In the genomic region with DNA sequence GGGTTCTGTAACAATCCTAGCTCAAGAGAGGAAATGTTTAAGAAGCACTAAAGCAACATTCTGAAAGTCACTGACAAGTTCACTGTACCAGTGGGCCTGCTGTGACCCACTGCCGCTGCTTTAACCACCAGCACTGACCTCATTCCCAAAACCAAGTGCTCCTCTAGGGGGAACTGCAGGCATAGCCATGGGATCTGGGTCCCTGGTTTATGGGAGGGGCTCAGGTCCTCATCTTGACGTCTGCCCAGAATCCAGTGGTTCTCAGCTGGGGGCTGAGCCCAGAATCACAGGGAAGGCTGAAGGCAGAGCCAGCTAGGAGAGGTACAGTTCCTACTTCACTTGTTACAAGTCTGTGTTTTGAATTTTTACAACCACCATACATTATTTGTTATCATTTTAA, we compare ENCODE assay signal across 11 cellular contexts. TPM values are rescaled to one million over a fixed set of nuclear protein-coding genes. Genes with fewer than 3 reads are reported as not detected.
A peak's percentile ranks its signal among the peaks of the same experiment; 100 is the strongest.
DNase-seq lines count a peak whose midpoint lies in the region; ATAC-seq and TF ChIP-seq lines count a peak whose summit lies in the region.
"Had no signal": no experiment of that assay in that cellular context is flagged by ENCODE, and none has a peak within 500 bp of the region (broad histone marks: within the 10 kb centered on the region; RNA-seq: fewer than 3 reads in every experiment).

No MANE protein-coding gene starts in this region.

- H3K36me3 ChIP-seq in left ventricle myocardium inferior, result peaks cover 42% of the 10 kb centered on the region

- no peaks in the 10 kb centered on the region for H3K27me3 ChIP-seq in left ventricle myocardium inferior (ENCODE audit: low read depth)

- ATAC-seq in Right ventricle myocardium superior (ENCODE audit: poor library complexity), result peak; percentile 46
- ATAC-seq in GM18870 (IDR thresholded peaks at IDR 0.05; ENCODE audit: unreplicated experiment), result no peak
- ATAC-seq: activated naive CD8-positive, alpha-beta T cell treated with anti-CD3 and anti-CD28 coated beads, Interleukin-2, amount 50 U/mL, for 24 hours; T-helper 17 cell had no signal

- no peak overlapping the region for H3K27ac ChIP-seq in left ventricle myocardium inferior (replicated peaks)

- in situ Hi-C loops in GM13976 (cut with MboI; ENCODE audit: low sequenced_read_pairs, unreplicated experiment), result no loop called here

- intact Hi-C loops in Right ventricle myocardium superior (cut with DNase I), result no loop called here
- intact Hi-C loops in left ventricle myocardium inferior (cut with micrococcal nuclease), result no loop called here

- DNase-seq in Right ventricle myocardium superior (no peak), left ventricle myocardium inferior (no peak), amniotic epithelial cell (ENCODE audit: low read depth) (peak; percentile 9), iPS DF 4.7 (ENCODE audit: extremely low read depth, low spot score) (peak; percentile 41), type B pancreatic cell (ENCODE audit: extremely low spot score, unreplicated experiment) (peak; percentile 39), GM13976 (ENCODE audit: low spot score) (no peak), retina (no peak)
- DNase-seq: activated naive CD8-positive, alpha-beta T cell treated with anti-CD3 and anti-CD28 coated beads, Interleukin-2, amount 50 U/mL, for 24 hours; stimulated activated CD4-positive, alpha-beta T cell treated with anti-CD3 and anti-CD28 coated beads, Interleukin-2, amount 100 ng/mL, for 48 hours; T-helper 17 cell had no signal

- no peaks in the 10 kb centered on the region for H3K4me1 Mint-ChIP-seq in type B pancreatic cell (ENCODE audit: unreplicated experiment)

- H3K27ac Mint-ChIP-seq in type B pancreatic cell, result no peak overlapping the region
- H3K27ac Mint-ChIP-seq: activated naive CD8-positive, alpha-beta T cell treated with anti-CD3 and anti-CD28 coated beads, Interleukin-2, amount 50 U/mL, for 24 hours; T-helper 17 cell had no signal

- no peak overlapping the region for H3K4me3 ChIP-seq in left ventricle myocardium inferior

- no peaks in the 10 kb centered on the region for H3K9me3 ChIP-seq in left ventricle myocardium inferior (replicated peaks)

- H3K4me3 Mint-ChIP-seq in type B pancreatic cell, result no peak overlapping the region
- H3K4me3 Mint-ChIP-seq: activated naive CD8-positive, alpha-beta T cell treated with anti-CD3 and anti-CD28 coated beads, Interleukin-2, amount 50 U/mL, for 24 hours; T-helper 17 cell had no signal

- TF ChIP-seq CTCF in left ventricle myocardium inferior (IDR thresholded peaks at IDR 0.05; ENCODE audit: borderline replicate concordance) (no peak), type B pancreatic cell (conservative IDR thresholded peaks at IDR 0.05) (no peak), GM13976 (IDR thresholded peaks at IDR 0.05; ENCODE audit: borderline replicate concordance, control extremely low read depth, extremely low read depth, insufficient read depth, missing control alignments) (no peak)

- H3K4me1 ChIP-seq in left ventricle myocardium inferior, result peaks cover 10% of the 10 kb centered on the region

- no peaks in the 10 kb centered on the region for H3K27me3 Mint-ChIP-seq in type B pancreatic cell

- H3K9me3 Mint-ChIP-seq in type B pancreatic cell, result no peaks in the 10 kb centered on the region
- H3K9me3 Mint-ChIP-seq: activated naive CD8-positive, alpha-beta T cell treated with anti-CD3 and anti-CD28 coated beads, Interleukin-2, amount 50 U/mL, for 24 hours had no signal

- no peaks in the 10 kb centered on the region for H3K36me3 Mint-ChIP-seq in type B pancreatic cell

RNA-seq across cellular contexts. Expression of gene SLC2A8, which starts 36.1 kb away (rescaled TPM):
- total RNA-seq in Right ventricle myocardium superior, result 16.6 TPM
- 16.1 TPM for total RNA-seq in left ventricle myocardium inferior
- total RNA-seq in type B pancreatic cell (ENCODE audit: low replicate concordance), result 40.2 and 53.1 TPM in 2 replicates

Comparison
In these comparisons a context has a peak if more than half of its experiments do, and no peak if none do; other contexts are left out.
1. DNase-seq: peak in amniotic epithelial cell (single experiment), iPS DF 4.7 (single experiment) and type B pancreatic cell (single experiment); none in Right ventricle myocardium superior (single experiment), left ventricle myocardium inferior (single experiment), GM13976 (single experiment) and retina (single experiment).